In the genomic region with DNA sequence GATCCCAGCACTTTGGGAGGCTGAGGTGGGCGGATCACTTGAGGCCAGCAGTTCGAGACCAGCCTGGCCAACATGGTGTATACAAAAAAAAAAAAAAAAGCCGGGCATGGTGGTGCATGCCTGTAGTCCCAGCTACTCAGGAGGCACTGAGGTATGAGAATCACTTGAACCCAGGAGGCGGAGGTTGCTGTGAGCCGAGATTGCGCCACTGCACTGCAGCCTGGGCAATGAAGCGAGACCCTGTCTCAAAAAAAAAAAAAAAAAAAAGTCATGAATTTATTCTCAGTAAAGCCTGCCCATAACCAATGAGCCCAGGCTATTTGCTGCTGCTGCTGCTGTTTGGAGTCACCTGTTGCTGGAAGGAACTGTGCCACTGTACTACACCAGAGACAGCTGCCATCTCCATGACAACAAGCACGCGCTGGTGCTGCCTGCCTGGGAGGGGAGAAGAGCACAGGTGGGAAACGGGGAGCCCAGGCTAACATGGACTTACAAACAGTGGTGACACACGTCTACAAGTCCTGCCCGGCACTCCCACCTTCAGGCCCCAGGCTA, we compare ENCODE assay signal across 14 cellular contexts. TPM values are rescaled to one million over a fixed set of nuclear protein-coding genes. Genes with fewer than 3 reads are reported as not detected.
DNase-seq lines count a peak whose midpoint lies in the region; ATAC-seq and TF ChIP-seq lines count a peak whose summit lies in the region.
"Had no signal": no experiment of that assay in that cellular context is flagged by ENCODE, and none has a peak within 500 bp of the region (broad histone marks: within the 10 kb centered on the region; RNA-seq: fewer than 3 reads in every experiment).

No MANE protein-coding gene starts in this region.

- H3K27me3 Mint-ChIP-seq in activated naive CD8-positive, alpha-beta T cell treated with anti-CD3 and anti-CD28 coated beads for 36 hours = no peaks in the 10 kb centered on the region

- H3K4me3 ChIP-seq in GM06990 (replicated peaks; ENCODE audit: low read depth, low read length) (no peak overlapping the region), WERI-Rb-1 (ENCODE audit: low read depth, low read length) (no peak overlapping the region)
- H3K4me3 ChIP-seq: skin epidermis, thyroid gland had no signal

- no peak overlapping the region for H3K27ac Mint-ChIP-seq in activated naive CD8-positive, alpha-beta T cell treated with anti-CD3 and anti-CD28 coated beads for 36 hours
- H3K27ac Mint-ChIP-seq: CD8-positive, alpha-beta T cell; nephron had no signal

- no peak overlapping the region for H3K4me3 Mint-ChIP-seq in activated naive CD8-positive, alpha-beta T cell treated with anti-CD3 and anti-CD28 coated beads for 36 hours
- H3K4me3 Mint-ChIP-seq: CD8-positive, alpha-beta T cell; nephron had no signal

- no peaks in the 10 kb centered on the region for H3K36me3 ChIP-seq in GM06990 (ENCODE audit: control insufficient read depth, insufficient read depth, low read length)
- H3K36me3 ChIP-seq in WERI-Rb-1 = no peaks in the 10 kb centered on the region
- H3K36me3 ChIP-seq: thyroid gland had no signal

- no peaks in the 10 kb centered on the region for H3K9me3 Mint-ChIP-seq in activated naive CD8-positive, alpha-beta T cell treated with anti-CD3 and anti-CD28 coated beads for 36 hours
- H3K9me3 Mint-ChIP-seq: CD8-positive, alpha-beta T cell; nephron had no signal

- TF ChIP-seq CTCF in GM06990 (IDR thresholded peaks at IDR 0.05; ENCODE audit: insufficient read depth, low read length, poor library complexity, severe bottlenecking) (no peak), WERI-Rb-1 (IDR thresholded peaks at IDR 0.05; ENCODE audit: low read depth, low read length) (no peak)

- ATAC-seq in HG02759 (IDR thresholded peaks at IDR 0.05; ENCODE audit: unreplicated experiment) = peak; percentile 48
- no peak for ATAC-seq in HG02678 (IDR thresholded peaks at IDR 0.05; ENCODE audit: unreplicated experiment)
- ATAC-seq: CD8-positive, alpha-beta T cell had no signal

- H3K4me1 Mint-ChIP-seq in activated naive CD8-positive, alpha-beta T cell treated with anti-CD3 and anti-CD28 coated beads for 36 hours = no peaks in the 10 kb centered on the region
- H3K4me1 Mint-ChIP-seq: nephron had no signal

- H3K27me3 ChIP-seq in GM06990 (replicated peaks; ENCODE audit: control insufficient read depth, insufficient read depth, low read length) = no peaks in the 10 kb centered on the region; the same call in 1 of the 2 replicates
- H3K27me3 ChIP-seq in WERI-Rb-1 (ENCODE audit: insufficient read depth, low read depth, severe bottlenecking) = no peaks in the 10 kb centered on the region
- H3K27me3 ChIP-seq: thyroid gland had no signal

- H3K9me3 ChIP-seq in WERI-Rb-1 (ENCODE audit: severe bottlenecking) = no peaks in the 10 kb centered on the region
- H3K9me3 ChIP-seq: thyroid gland had no signal

- H3K36me3 Mint-ChIP-seq in activated naive CD8-positive, alpha-beta T cell treated with anti-CD3 and anti-CD28 coated beads for 36 hours = no peaks in the 10 kb centered on the region
- H3K36me3 Mint-ChIP-seq: CD8-positive, alpha-beta T cell had no signal

- DNase-seq in GM06990 (ENCODE audit: extremely low read depth, insufficient read length) = peak; percentile 67
- peak; percentile 26 for DNase-seq in NCI-H2196 treated with DMSO at 0.1 percent for 48 hours (lab: John Stamatoyannopoulos, UW; ENCODE audit: unreplicated experiment)
- peak; percentile 32 for DNase-seq in glomerular visceral epithelial cell (ENCODE audit: extremely low spot score)
- DNase-seq in WERI-Rb-1 = no peak
- no peak for DNase-seq in GOT3 (lab: John Stamatoyannopoulos, UW)
- DNase-seq in activated naive CD8-positive, alpha-beta T cell treated with anti-CD3 and anti-CD28 coated beads for 36 hours = no peak
- DNase-seq: activated CD4-positive, alpha-beta T cell treated with anti-CD3 and anti-CD28 coated beads for 1 hour; CD8-positive, alpha-beta T cell; kidney; thyroid gland had no signal

- H3K27ac ChIP-seq in WERI-Rb-1 = no peak overlapping the region
- H3K27ac ChIP-seq: skin epidermis, thyroid gland had no signal

RNA-seq across cellular contexts. Expression of gene ZFR2, which starts 11.3 kb away (rescaled TPM):
- under 1 TPM; 0.54 to 0.84 TPM for total RNA-seq in activated naive CD8-positive, alpha-beta T cell treated with anti-CD3 and anti-CD28 coated beads for 36 hours
- total RNA-seq: thyroid gland had no signal

RNA-seq across cellular contexts. Expression of gene ATCAY, which starts 23.0 kb away (rescaled TPM):
- total RNA-seq in activated naive CD8-positive, alpha-beta T cell treated with anti-CD3 and anti-CD28 coated beads for 36 hours = not detected
- total RNA-seq: CD8-positive, alpha-beta T cell had no signal

Comparison
In these comparisons a context has a peak if more than half of its experiments do, and no peak if none do; other contexts are left out.
1. DNase-seq: peak in GM06990 (single experiment), NCI-H2196 treated with DMSO at 0.1 percent for 48 hours (single experiment) and glomerular visceral epithelial cell (single experiment); none in WERI-Rb-1 (single experiment), GOT3 (single experiment) and activated naive CD8-positive, alpha-beta T cell treated with anti-CD3 and anti-CD28 coated beads for 36 hours (single experiment).